Comparison of ENCODE assay signal across 11 cellular contexts in genomic region chr1:36207339-36207738, GRCh38. TPM values are rescaled to one million over a fixed set of nuclear protein-coding genes. Genes with fewer than 3 reads are reported as not detected.
DNase-seq lines count a peak whose midpoint lies in the region; ATAC-seq and TF ChIP-seq lines count a peak whose summit lies in the region.
"Had no signal": no experiment of that assay in that cellular context is flagged by ENCODE, and none has a peak within 500 bp of the region (broad histone marks: within the 10 kb centered on the region; RNA-seq: fewer than 3 reads in every experiment).

No MANE protein-coding gene starts in this region.

- TF ChIP-seq CTCF in AG09309 (IDR thresholded peaks at IDR 0.05; ENCODE audit: control insufficient read depth, insufficient read depth, low read depth, low read length, missing control alignments) (no peak), epithelial cell of esophagus (IDR thresholded peaks at IDR 0.05; ENCODE audit: insufficient read depth, low read depth, low read length, missing control alignments) (no peak)

- H3K4me3 ChIP-seq in AG09309 (ENCODE audit: control insufficient read depth, low read depth, low read length): no peak overlapping the region
- H3K4me3 ChIP-seq in epithelial cell of esophagus (ENCODE audit: low read length): no peak overlapping the region
- H3K4me3 ChIP-seq: cardiac muscle cell had no signal

- ATAC-seq in HG03139 (IDR thresholded peaks at IDR 0.05; ENCODE audit: unreplicated experiment) (no peak), GM21717 (IDR thresholded peaks at IDR 0.05; ENCODE audit: unreplicated experiment) (no peak)

- peak; percentile 14 for DNase-seq in AG09309 (ENCODE audit: low read depth)
- DNase-seq in NCI-H2029 (lab: John Stamatoyannopoulos, UW): peak; percentile 77
- DNase-seq in epithelial cell of esophagus (ENCODE audit: low read depth): peak; percentile 32
- DNase-seq in myocyte (ENCODE audit: low read depth): peak; percentile 77
- DNase-seq in T-helper 1 cell: no peak
- no peak for DNase-seq in middle frontal gyrus (ENCODE audit: extremely low spot score, low spot score)
- DNase-seq: Calu3, KG1 had no signal

RNA-seq across cellular contexts. Expression of gene THRAP3, which starts 16.9 kb away (rescaled TPM):
- 74.7 and 85.8 TPM in 2 replicates for total RNA-seq in myocyte
- 44.7 TPM for polyA plus RNA-seq in myocyte (2012)

RNA-seq across cellular contexts. Expression of gene MAP7D1, which starts 51.4 kb away (rescaled TPM):
- total RNA-seq in myocyte: 733 and 867 TPM in 2 replicates
- polyA plus RNA-seq in myocyte (2012): 256 TPM

RNA-seq across cellular contexts. Expression of gene TRAPPC3, which starts 58.1 kb away (rescaled TPM):
- total RNA-seq in myocyte: 82.4 and 93.9 TPM in 2 replicates
- 133 TPM for polyA plus RNA-seq in myocyte (2012)

Comparison
In these comparisons a context has a peak if more than half of its experiments do, and no peak if none do; other contexts are left out.
1. DNase-seq: peak in AG09309 (single experiment), NCI-H2029 (single experiment), epithelial cell of esophagus (single experiment) and myocyte (single experiment); none in T-helper 1 cell (0 of 5) and middle frontal gyrus (single experiment).